10 cellular contexts compared by ENCODE assay signal in the genomic region with DNA sequence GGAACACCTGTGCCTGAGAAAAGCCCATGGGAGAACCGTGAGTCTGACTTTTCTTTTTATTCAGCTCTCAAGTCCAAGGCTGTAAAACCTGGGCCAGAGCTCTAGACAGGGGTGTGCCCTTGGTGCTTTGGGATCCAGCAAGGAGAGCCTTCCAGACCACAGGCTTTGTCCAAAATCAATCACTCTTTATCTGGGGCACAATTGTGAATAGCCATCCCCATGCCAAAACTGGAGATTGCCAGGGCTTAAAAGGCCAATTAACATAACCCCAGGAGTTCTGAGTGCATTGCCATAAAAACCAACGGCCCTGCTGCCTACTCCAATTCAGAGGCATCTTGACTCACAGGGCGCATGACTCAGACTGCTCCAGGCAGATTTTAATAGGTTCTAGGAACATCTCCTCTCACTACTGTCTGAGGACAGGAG.
DNase-seq lines count a peak whose midpoint lies in the region; ATAC-seq, FAIRE-seq and TF ChIP-seq lines count a peak whose summit lies in the region.
"Had no signal": no experiment of that assay in that cellular context is flagged by ENCODE, and none has a peak within 500 bp of the region (broad histone marks: within the 10 kb centered on the region; RNA-seq: fewer than 3 reads in every experiment).

No MANE protein-coding gene starts in this region.

- FAIRE-seq in HTR-8/SVneo (lab: Jason Lieb, UNC) = no peak

- 30 to 41% methylated on average over 3 of the region's 3 CpGs for WGBS in aorta, 2 donors
- 29 to 58% (median 44%) methylated on average over 3 of the region's 3 CpGs for WGBS in stomach, 5 donors

- peaks cover 28% of the 10 kb centered on the region for H3K4me1 ChIP-seq in SJCRH30
- H3K4me1 ChIP-seq in aorta (ENCODE audit: control insufficient read depth in 1 of 2, insufficient read depth in 2 of 2, low read length in 2 of 2) = no peaks in the 10 kb centered on the region
- no peaks in the 10 kb centered on the region for H3K4me1 ChIP-seq in stomach

- TF ChIP-seq EP300 in stomach (IDR thresholded peaks at IDR 0.05) = no peak

- H3K9me3 ChIP-seq in SJCRH30 (replicated peaks) (no peaks in the 10 kb centered on the region), aorta (ENCODE audit: control insufficient read depth, low read length) (no peaks in the 10 kb centered on the region), stomach (no peaks in the 10 kb centered on the region)

- no peak for TF ChIP-seq CTCF in stomach (IDR thresholded peaks at IDR 0.05)

- no peak for TF ChIP-seq POLR2A in stomach (IDR thresholded peaks at IDR 0.05)

- peak; percentile 47 for DNase-seq in ACHN
- DNase-seq in HTR-8/SVneo (ENCODE audit: insufficient read length, low spot score) = peak; percentile 56
- peak; percentile 74 to 84 for DNase-seq in SJCRH30
- peak; percentile 55 for DNase-seq in glomerular visceral epithelial cell (ENCODE audit: extremely low spot score)
- DNase-seq in aorta = no peak
- DNase-seq in activated naive CD4-positive, alpha-beta T cell (lab: John Stamatoyannopoulos, UW) = no peak
- no peak for DNase-seq in stomach
- DNase-seq: CD8-positive, alpha-beta memory T cell had no signal

- no peaks in the 10 kb centered on the region for H3K36me3 ChIP-seq in SJCRH30
- no peaks in the 10 kb centered on the region for H3K36me3 ChIP-seq in aorta (ENCODE audit: control insufficient read depth in 1 of 2, insufficient read depth in 2 of 2, low read length in 1 of 2)
- H3K36me3 ChIP-seq in stomach = no peaks in the 10 kb centered on the region

- no peak for ATAC-seq in aorta (ENCODE audit: low FRiP score)
- no peak for ATAC-seq in GM21390 (IDR thresholded peaks at IDR 0.05; ENCODE audit: unreplicated experiment)

- peak overlapping the region; percentile 13; the same call in 1 of the 2 replicates for H3K27ac ChIP-seq in SJCRH30
- H3K27ac ChIP-seq in aorta (ENCODE audit: low read depth in 1 of 2, low read length in 2 of 2) = no peak overlapping the region
- H3K27ac ChIP-seq in stomach = no peak overlapping the region

- in situ Hi-C loops in ACHN (cut with HindIII; ENCODE audit: low pct_ligation_motif_present, low pct_unique_long_range_greater_than_20kb, low sequenced_read_pairs) = no loop called here

- H3K27me3 ChIP-seq in SJCRH30 = no peaks in the 10 kb centered on the region
- H3K27me3 ChIP-seq in aorta (ENCODE audit: control insufficient read depth in 1 of 2, insufficient read depth in 2 of 2, low read length in 1 of 2) = no peaks in the 10 kb centered on the region
- no peaks in the 10 kb centered on the region for H3K27me3 ChIP-seq in stomach

- H3K4me3 ChIP-seq in SJCRH30 (no peak overlapping the region), aorta (ENCODE audit: low read length in 2 of 2) (no peak overlapping the region), stomach (no peak overlapping the region)
- H3K4me3 ChIP-seq: lung had no signal

- intact Hi-C loops in aorta (cut with DNase I) (no loop called here), stomach (cut with DNase I; ENCODE audit: low total_unique reads) (no loop called here)

Comparison
In these comparisons a context has a peak if more than half of its experiments do, and no peak if none do; other contexts are left out.
1. DNase-seq: peak in ACHN (single experiment), HTR-8/SVneo (single experiment), SJCRH30 (2 of 2) and glomerular visceral epithelial cell (single experiment); none in aorta (0 of 2), activated naive CD4-positive, alpha-beta T cell (0 of 4) and stomach (single experiment).